In the genomic region with DNA sequence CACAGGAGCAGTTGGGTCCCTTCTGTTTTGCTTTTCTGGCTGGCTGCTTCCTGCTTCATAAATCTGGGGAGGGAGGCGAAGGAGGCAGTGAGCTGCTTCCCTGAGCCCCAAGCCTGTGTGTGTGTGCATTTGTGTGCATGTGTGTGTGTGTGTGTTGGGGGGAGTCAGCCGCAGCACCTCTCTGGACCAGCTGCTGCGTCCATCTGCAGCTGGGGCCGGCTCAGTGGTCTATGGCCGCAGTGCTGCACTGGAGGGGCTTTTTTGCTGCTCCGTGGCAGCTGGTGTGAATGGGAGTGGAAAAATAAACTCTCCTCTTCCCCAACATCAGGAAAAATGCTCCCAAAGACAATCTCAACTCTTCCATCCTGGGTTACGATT, we compare ENCODE assay signal across 18 cellular contexts.
A peak's percentile ranks its signal among the peaks of the same experiment; 100 is the strongest.
DNase-seq lines count a peak whose midpoint lies in the region; ATAC-seq, FAIRE-seq and TF ChIP-seq lines count a peak whose summit lies in the region.
"Had no signal": no experiment of that assay in that cellular context is flagged by ENCODE, and none has a peak within 500 bp of the region (broad histone marks: within the 10 kb centered on the region; RNA-seq: fewer than 3 reads in every experiment).

No MANE protein-coding gene starts in this region.

- no peak overlapping the region for H3K4me3 Mint-ChIP-seq in nephron
- H3K4me3 Mint-ChIP-seq: CD4-positive, alpha-beta memory T cell had no signal

- H3K27me3 ChIP-seq in GM12878 (replicated peaks in 1 of 2; ENCODE audit: control insufficient read depth in 2 of 2, insufficient read depth in 2 of 2, low read length in 1 of 2) (no peaks in the 10 kb centered on the region), endocrine pancreas (ENCODE audit: control insufficient read depth, insufficient read depth, low read length) (no peaks in the 10 kb centered on the region)
- H3K27me3 ChIP-seq: BE2C had no signal

- peaks cover 9% of the 10 kb centered on the region for H3K36me3 Mint-ChIP-seq in nephron (ENCODE audit: low read depth)

- POLR2A ChIA-PET in GM12878 (lab: Charles Lee) = interaction anchor here (1.3 kb wide), 1 partner anchor 12 kb away, joined by 3 read pairs; no protein-coding TSS in a partner anchor

- no peaks in the 10 kb centered on the region for H3K79me2 ChIP-seq in GM12878 (ENCODE audit: control insufficient read depth, insufficient read depth, low read length)

- CTCF ChIA-PET in GM12878 (lab: Yijun Ruan, JAX) = interaction anchor here (0.9 to 1.8 kb wide), 5 partner anchors 9 to 254 kb away, joined by 3 to 19 read pairs (median 5); no protein-coding TSS in a partner anchor

- SMC1A ChIA-PET in GM12878 (lab: Charles Lee; ENCODE audit: uncharacterized antibody, unreplicated experiment) = interaction anchor here (0.8 to 1.7 kb wide), 6 partner anchors 8 to 15 kb away, joined by 3 to 7 read pairs (median 4); no protein-coding TSS in a partner anchor

- no TSS peak for BruUV-seq in GM12878 (replicated peaks; lab: Mats Ljungman, UMichigan)

- H3K27me3 Mint-ChIP-seq in nephron (ENCODE audit: low read depth) = peaks cover under 1% of the 10 kb centered on the region

- TF ChIP-seq CTCF in GM12878 (IDR thresholded peaks at IDR 0.05 in 2 of 3, conservative IDR thresholded peaks at IDR 0.05 in 1 of 3; ENCODE audit: control insufficient read depth in 2 of 3, extremely low read depth in 1 of 3, insufficient read depth in 1 of 3, low read depth in 3 of 3, low read length in 3 of 3) (no peak), nephron (IDR thresholded peaks at IDR 0.05; ENCODE audit: unreplicated experiment in 3 of 3) (no peak)

- ATAC-seq in GM12878 = no peak
- no peak for ATAC-seq in HG03571 (IDR thresholded peaks at IDR 0.05; ENCODE audit: unreplicated experiment)
- ATAC-seq: A549, K562 had no signal

- 50% methylated on average over 7 of the region's 7 CpGs for WGBS in GM12878 (ENCODE audit: insufficient coverage, insufficient replicate concordance, low lambda C conversion rate, missing lambda C conversion rate)

- H3K27ac Mint-ChIP-seq in nephron = peak overlapping the region; percentile 42 to 71 (median 70)
- H3K27ac Mint-ChIP-seq: CD4-positive, alpha-beta memory T cell had no signal

- in situ Hi-C loops in GM12878 (cut with MboI) = no loop called here

- no peaks in the 10 kb centered on the region for H3K4me1 ChIP-seq in GM12878 (ENCODE audit: control insufficient read depth, insufficient read depth, low read length)
- no peaks in the 10 kb centered on the region for H3K4me1 ChIP-seq in endocrine pancreas (ENCODE audit: control insufficient read depth, insufficient read depth, low read length)
- H3K4me1 ChIP-seq: A549, BE2C, HAP-1 had no signal

- H3K27ac ChIP-seq in GM12878 (ENCODE audit: control insufficient read depth, insufficient read depth) = no peak overlapping the region
- H3K27ac ChIP-seq: A549, C4-2B, GM23248 had no signal

- TF ChIP-seq RAD21 in GM12878 (IDR thresholded peaks at IDR 0.05; ENCODE audit: insufficient read depth, low read depth, low read length) = no peak

- DNase-seq in GM12878 (ENCODE audit: low read depth, low spot score) = no peak
- DNase-seq in retina = peak; percentile 38
- DNase-seq in activated naive CD4-positive, alpha-beta T cell (lab: John Stamatoyannopoulos, UW) = no peak
- DNase-seq in globus pallidus (ENCODE audit: low spot score) = no peak
- DNase-seq: BE2C; CD4-positive, alpha-beta memory T cell; DMS79 treated with DMSO at 0.1 percent for 48 hours; EL; GM23248 had no signal

- H3K9me3 Mint-ChIP-seq in nephron = peaks cover 3% of the 10 kb centered on the region

- H2AFZ ChIP-seq in GM12878 (ENCODE audit: control insufficient read depth, low read depth, low read length) = no peak overlapping the region
- H2AFZ ChIP-seq: GM23248 had no signal

- FAIRE-seq in GM12878 (lab: Jason Lieb, UNC) = no peak
- FAIRE-seq: A549, D721Med, G401.6, K562 had no signal

- H4K20me1 ChIP-seq in GM12878 (ENCODE audit: control insufficient read depth, insufficient read depth) = no peaks in the 10 kb centered on the region

- H3K9ac ChIP-seq in GM12878 (ENCODE audit: control insufficient read depth, insufficient read depth, low read length) (no peak overlapping the region), endocrine pancreas (ENCODE audit: control insufficient read depth, insufficient read depth, low read length) (peak overlapping the region; percentile 12)
- H3K9ac ChIP-seq: GM23248 had no signal

- RAD21 ChIA-PET in GM12878 (lab: Charles Lee; ENCODE audit: unreplicated experiment) = interaction anchor here (0.7 to 3.2 kb wide), 3 partner anchors 10 to 94 kb away, joined by 3 to 11 read pairs (median 4); no protein-coding TSS in a partner anchor

- 0 out of 2 replicates have a peak overlapping the region, but pooled peaks have one; percentile 6 for H3K4me3 ChIP-seq in GM12878
- H3K4me3 ChIP-seq in endocrine pancreas (ENCODE audit: control insufficient read depth, insufficient read depth, low read length) = no peak overlapping the region
- H3K4me3 ChIP-seq: A549, GM23248, HAP-1, K562 had no signal

- no peak for TF ChIP-seq EP300 in GM12878 (IDR thresholded peaks at IDR 0.05; ENCODE audit: borderline replicate concordance in 1 of 2, control insufficient read depth in 1 of 2, low read depth in 2 of 2, low read length in 2 of 2)

- no peak overlapping the region for H3K4me2 ChIP-seq in GM12878 (ENCODE audit: control insufficient read depth, insufficient read depth)
- H3K4me2 ChIP-seq: A549 had no signal

- no peak for TF ChIP-seq POLR2A in GM12878 (IDR thresholded peaks at IDR 0.05; ENCODE audit: low read depth, low read length)

- H3K9me3 ChIP-seq in GM12878 (replicated peaks; ENCODE audit: control insufficient read depth, insufficient read depth, low read length) (no peaks in the 10 kb centered on the region; the same call in 2 of the 3 replicates), endocrine pancreas (ENCODE audit: control insufficient read depth, low read length) (peaks cover 2% of the 10 kb centered on the region)
- H3K9me3 ChIP-seq: BE2C, HAP-1 had no signal

- H3K4me1 Mint-ChIP-seq in nephron = peaks cover 20% of the 10 kb centered on the region
- H3K4me1 Mint-ChIP-seq: CD4-positive, alpha-beta memory T cell had no signal

- H3K36me3 ChIP-seq in GM12878 (ENCODE audit: control insufficient read depth in 2 of 2, insufficient read depth in 2 of 2, low read length in 1 of 2) (no peaks in the 10 kb centered on the region), endocrine pancreas (ENCODE audit: control insufficient read depth, insufficient read depth, low read length) (no peaks in the 10 kb centered on the region)
- H3K36me3 ChIP-seq: BE2C, HAP-1 had no signal

- intact Hi-C loops in GM12878 (cut with micrococcal nuclease; ENCODE audit: unreplicated experiment) = no loop called here

TF ChIP-seq in GM12878, 131 proteins besides CTCF, POLR2A, EP300 and RAD21 (continues in another document):
- no peak for TF ChIP-seq GABPA (IDR thresholded peaks at IDR 0.05; ENCODE audit: low read depth)
- TF ChIP-seq, protein P1, sequence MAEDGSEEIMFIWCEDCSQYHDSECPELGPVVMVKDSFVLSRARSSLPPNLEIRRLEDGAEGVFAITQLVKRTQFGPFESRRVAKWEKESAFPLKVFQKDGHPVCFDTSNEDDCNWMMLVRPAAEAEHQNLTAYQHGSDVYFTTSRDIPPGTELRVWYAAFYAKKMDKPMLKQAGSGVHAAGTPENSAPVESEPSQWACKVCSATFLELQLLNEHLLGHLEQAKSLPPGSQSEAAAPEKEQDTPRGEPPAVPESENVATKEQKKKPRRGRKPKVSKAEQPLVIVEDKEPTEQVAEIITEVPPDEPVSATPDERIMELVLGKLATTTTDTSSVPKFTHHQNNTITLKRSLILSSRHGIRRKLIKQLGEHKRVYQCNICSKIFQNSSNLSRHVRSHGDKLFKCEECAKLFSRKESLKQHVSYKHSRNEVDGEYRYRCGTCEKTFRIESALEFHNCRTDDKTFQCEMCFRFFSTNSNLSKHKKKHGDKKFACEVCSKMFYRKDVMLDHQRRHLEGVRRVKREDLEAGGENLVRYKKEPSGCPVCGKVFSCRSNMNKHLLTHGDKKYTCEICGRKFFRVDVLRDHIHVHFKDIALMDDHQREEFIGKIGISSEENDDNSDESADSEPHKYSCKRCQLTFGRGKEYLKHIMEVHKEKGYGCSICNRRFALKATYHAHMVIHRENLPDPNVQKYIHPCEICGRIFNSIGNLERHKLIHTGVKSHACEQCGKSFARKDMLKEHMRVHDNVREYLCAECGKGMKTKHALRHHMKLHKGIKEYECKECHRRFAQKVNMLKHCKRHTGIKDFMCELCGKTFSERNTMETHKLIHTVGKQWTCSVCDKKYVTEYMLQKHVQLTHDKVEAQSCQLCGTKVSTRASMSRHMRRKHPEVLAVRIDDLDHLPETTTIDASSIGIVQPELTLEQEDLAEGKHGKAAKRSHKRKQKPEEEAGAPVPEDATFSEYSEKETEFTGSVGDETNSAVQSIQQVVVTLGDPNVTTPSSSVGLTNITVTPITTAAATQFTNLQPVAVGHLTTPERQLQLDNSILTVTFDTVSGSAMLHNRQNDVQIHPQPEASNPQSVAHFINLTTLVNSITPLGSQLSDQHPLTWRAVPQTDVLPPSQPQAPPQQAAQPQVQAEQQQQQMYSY (CRISPR knock-in tag; IDR thresholded peaks at IDR 0.05) = no peak
- TF ChIP-seq KLF5 (IDR thresholded peaks at IDR 0.05; ENCODE audit: partially characterized antibody) = no peak
- no peak for TF ChIP-seq TARDBP (IDR thresholded peaks at IDR 0.05; ENCODE audit: borderline replicate concordance)
- TF ChIP-seq ATF7 (IDR thresholded peaks at IDR 0.05; ENCODE audit: low read depth) = no peak
- no peak for TF ChIP-seq HDAC6 (IDR thresholded peaks at IDR 0.05; ENCODE audit: unreplicated experiment)
- no peak for TF ChIP-seq RB1 (IDR thresholded peaks at IDR 0.05; ENCODE audit: borderline replicate concordance)
- no peak for TF ChIP-seq FOXM1 (IDR thresholded peaks at IDR 0.05; ENCODE audit: low read depth, low read length)
- no peak for TF ChIP-seq SMAD1 (IDR thresholded peaks at IDR 0.05; ENCODE audit: low read depth, partially characterized antibody)
- TF ChIP-seq EZH2 (IDR thresholded peaks at IDR 0.05; ENCODE audit: borderline replicate concordance, control insufficient read depth, low read depth, low read length) = no peak
- TF ChIP-seq, protein P2, sequence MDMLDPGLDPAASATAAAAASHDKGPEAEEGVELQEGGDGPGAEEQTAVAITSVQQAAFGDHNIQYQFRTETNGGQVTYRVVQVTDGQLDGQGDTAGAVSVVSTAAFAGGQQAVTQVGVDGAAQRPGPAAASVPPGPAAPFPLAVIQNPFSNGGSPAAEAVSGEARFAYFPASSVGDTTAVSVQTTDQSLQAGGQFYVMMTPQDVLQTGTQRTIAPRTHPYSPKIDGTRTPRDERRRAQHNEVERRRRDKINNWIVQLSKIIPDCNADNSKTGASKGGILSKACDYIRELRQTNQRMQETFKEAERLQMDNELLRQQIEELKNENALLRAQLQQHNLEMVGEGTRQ (IDR thresholded peaks at IDR 0.05; ENCODE audit: borderline replicate concordance, low read depth, low read length) = no peak
- TF ChIP-seq ZSCAN29 (IDR thresholded peaks at IDR 0.05) = no peak
- no peak for TF ChIP-seq ZBED1 (IDR thresholded peaks at IDR 0.05; ENCODE audit: borderline replicate concordance)
- no peak for TF ChIP-seq CREB1 (IDR thresholded peaks at IDR 0.05; ENCODE audit: low read depth)
- no peak for TF ChIP-seq SUZ12 (IDR thresholded peaks at IDR 0.05; ENCODE audit: unreplicated experiment)
